In genomic region chr2:205696541-205697441, GRCh38 we compare ENCODE assay signal across 10 cellular contexts. TPM values are rescaled to one million over a fixed set of nuclear protein-coding genes. Genes with fewer than 3 reads are reported as not detected.
A peak's percentile ranks its signal among the peaks of the same experiment; 100 is the strongest.
DNase-seq lines count a peak whose midpoint lies in the region; ATAC-seq and TF ChIP-seq lines count a peak whose summit lies in the region.
"Had no signal": no experiment of that assay in that cellular context is flagged by ENCODE, and none has a peak within 500 bp of the region (broad histone marks: within the 10 kb centered on the region; RNA-seq: fewer than 3 reads in every experiment).

No MANE protein-coding gene starts in this region.

- WGBS in tibial nerve, 2 donors, result 32 to 42% methylated on average over 10 of the region's 10 CpGs

- no peaks in the 10 kb centered on the region for H3K9me3 ChIP-seq in tibial nerve

- no peak for ATAC-seq in GM18867 (IDR thresholded peaks at IDR 0.05; ENCODE audit: unreplicated experiment)

- H3K27ac ChIP-seq in tibial nerve, result peak overlapping the region in 3 of 4 donors; percentile 17 to 91 (median 85)

- DNase-seq in NCI-H748 (lab: John Stamatoyannopoulos, UW; ENCODE audit: unreplicated experiment), result peak; percentile 32
- no peak for DNase-seq in NCI-H748 treated with DMSO at 0.1 percent for 48 hours (lab: John Stamatoyannopoulos, UW)
- DNase-seq in choroid plexus epithelial cell (ENCODE audit: low read depth), result peak; percentile 74
- DNase-seq in lung microvascular endothelial cell (ENCODE audit: low read depth in 2 of 2), result peak; percentile 22 to 78
- no peak for DNase-seq in tibial nerve (ENCODE audit: low spot score in 2 of 2)
- no peak for DNase-seq in stimulated activated naive CD4-positive, alpha-beta T cell (lab: John Stamatoyannopoulos, UW)
- no peak for DNase-seq in T-helper 2 cell
- DNase-seq: activated CD4-positive, alpha-beta T cell treated with anti-CD3 and anti-CD28 coated beads for 48 hours; central memory CD4-positive, alpha-beta T cell had no signal

- peaks cover 0 to 14% (median 0%) of the 10 kb centered on the region in 3 donors for H3K36me3 ChIP-seq in tibial nerve

- TF ChIP-seq EP300 in tibial nerve (IDR thresholded peaks at IDR 0.05), result no peak

- TF ChIP-seq CTCF in choroid plexus epithelial cell (conservative IDR thresholded peaks at IDR 0.05; ENCODE audit: low read depth, low read length) (peak; percentile 55), tibial nerve (IDR thresholded peaks at IDR 0.05) (peak in 2 of 5 experiments; percentile 24 to 28)

- no peaks in the 10 kb centered on the region for H3K27me3 ChIP-seq in tibial nerve

- H3K4me1 ChIP-seq in tibial nerve, result peaks cover 0 to 100% (median 63%) of the 10 kb centered on the region in 4 donors

- no peak overlapping the region for H3K4me3 ChIP-seq in choroid plexus epithelial cell (ENCODE audit: low read depth, low read length)
- H3K4me3 ChIP-seq in tibial nerve, result no peak overlapping the region

- TF ChIP-seq POLR2A in tibial nerve (IDR thresholded peaks at IDR 0.05), result no peak

RNA-seq across cellular contexts. Expression of gene NRP2, which starts 14.5 kb away (rescaled TPM):
- total RNA-seq in lung microvascular endothelial cell, result 137 and 163 TPM in 2 replicates
- 100 to 1,000 TPM; 128 to 196 (median 176) TPM for total RNA-seq in tibial nerve

Comparison
In these comparisons a context has a peak if more than half of its experiments do, and no peak if none do; other contexts are left out.
1. DNase-seq: peak in NCI-H748 (single experiment), choroid plexus epithelial cell (single experiment) and lung microvascular endothelial cell (2 of 2); none in NCI-H748 treated with DMSO at 0.1 percent for 48 hours (single experiment), tibial nerve (0 of 2), stimulated activated naive CD4-positive, alpha-beta T cell (0 of 6) and T-helper 2 cell (0 of 5).